In genomic region chr6:17762651-17763050, GRCh38 we compare ENCODE assay signal across 27 cellular contexts.
"Had no signal": no experiment of that assay in that cellular context is flagged by ENCODE, and none has a peak within 500 bp of the region (broad histone marks: within the 10 kb centered on the region; RNA-seq: fewer than 3 reads in every experiment).

No MANE protein-coding gene starts in this region.

- H3K27ac Mint-ChIP-seq: mesothelial cell of epicardium had no signal

- H3K9me3 Mint-ChIP-seq: mesothelial cell of epicardium, naive B cell had no signal

- H3K9me3 ChIP-seq: esophagus squamous epithelium, gastrocnemius medialis, heart right ventricle, left lung, lower lobe of right lung, mucosa of descending colon had no signal

- H3K27me3 ChIP-seq: dorsolateral prefrontal cortex, esophagus squamous epithelium, gastrocnemius medialis, heart right ventricle, left lung had no signal

- FAIRE-seq: colon, islet of Langerhans, keratinocyte had no signal

- H3K27ac ChIP-seq: coronary artery, dorsolateral prefrontal cortex, epithelial cell of prostate, esophagus squamous epithelium, gastrocnemius medialis, heart right ventricle, left lung, lower lobe of right lung had no signal

- H3K4me3 ChIP-seq: coronary artery, dorsolateral prefrontal cortex, esophagus squamous epithelium, gastrocnemius medialis, heart right ventricle, left lung, lower lobe of right lung, mucosa of descending colon had no signal

- H3K4me3 Mint-ChIP-seq: mesothelial cell of epicardium, naive B cell had no signal

- DNase-seq: dermis blood vessel endothelial cell; dorsolateral prefrontal cortex; effector CD4-positive, alpha-beta T cell; effector memory CD4-positive, alpha-beta T cell; erythroblast; esophagus squamous epithelium; foreskin fibroblast; foreskin melanocyte; gastrocnemius medialis; glutamatergic neuron; head of caudate nucleus; heart right ventricle; hippocampal formation; left cardiac atrium; left lung; left ventricle myocardium superior; lower lobe of right lung; mesenchymal stem cell; mucosa of descending colon; naive B cell had no signal

- H3K4me1 Mint-ChIP-seq: mesothelial cell of epicardium, naive B cell had no signal

- ATAC-seq: esophagus mucosa, gastrocnemius medialis, heart right ventricle, left cardiac atrium, left lung, left ventricle myocardium superior, lower lobe of right lung, mucosa of descending colon had no signal

- H3K4me1 ChIP-seq: esophagus squamous epithelium, gastrocnemius medialis, heart right ventricle, left lung, lower lobe of right lung had no signal

- H3K27me3 Mint-ChIP-seq: naive B cell had no signal
